In genomic region chr3:66789584-66790237, GRCh38 we compare ENCODE assay signal across 24 cellular contexts.
A peak's percentile ranks its signal among the peaks of the same experiment; 100 is the strongest.
DNase-seq lines count a peak whose midpoint lies in the region; ATAC-seq and TF ChIP-seq lines count a peak whose summit lies in the region.
"Had no signal": no experiment of that assay in that cellular context is flagged by ENCODE, and none has a peak within 500 bp of the region (broad histone marks: within the 10 kb centered on the region; RNA-seq: fewer than 3 reads in every experiment).

No MANE protein-coding gene starts in this region.

- no peak overlapping the region for H3K4me3 Mint-ChIP-seq in activated T-cell treated with anti-CD3 and anti-CD28 coated beads, Interleukin-2, amount 50 U/mL, for 72 hours
- H3K4me3 Mint-ChIP-seq: activated naive CD4-positive, alpha-beta T cell treated with anti-CD3 and anti-CD28 coated beads, Interleukin-2, amount 50 U/mL, for 24 hours; activated T-helper 1 cell treated with anti-CD3 and anti-CD28 coated beads, Interleukin-12 subunit alpha, Interleukin-12 subunit beta, Interleukin-2, Interleukin-4 antibody, amounts not matched to agents 30 ng/mL and 10 ng/mL and 1 ng/mL, durations not matched to agents 14 hours and 24 hours and 36 hours; memory B cell; naive B cell had no signal

- no peaks in the 10 kb centered on the region for H3K4me1 Mint-ChIP-seq in activated T-cell treated with anti-CD3 and anti-CD28 coated beads, Interleukin-2, amount 50 U/mL, for 72 hours (ENCODE audit: low read depth)
- H3K4me1 Mint-ChIP-seq: activated naive CD4-positive, alpha-beta T cell treated with anti-CD3 and anti-CD28 coated beads, Interleukin-2, amount 50 U/mL, for 24 hours; memory B cell; naive B cell had no signal

- no peak for TF ChIP-seq POLR2A in lower leg skin (IDR thresholded peaks at IDR 0.05)

- peaks cover 0 to 3% of the 10 kb centered on the region in 2 donors for H3K9me3 Mint-ChIP-seq in activated T-cell treated with anti-CD3 and anti-CD28 coated beads, Interleukin-2, amount 50 U/mL, for 72 hours
- H3K9me3 Mint-ChIP-seq: activated naive CD4-positive, alpha-beta T cell treated with anti-CD3 and anti-CD28 coated beads, Interleukin-2, amount 50 U/mL, for 24 hours; activated T-helper 1 cell treated with anti-CD3 and anti-CD28 coated beads, Interleukin-12 subunit alpha, Interleukin-12 subunit beta, Interleukin-2, Interleukin-4 antibody, amounts not matched to agents 30 ng/mL and 10 ng/mL and 1 ng/mL, durations not matched to agents 14 hours and 24 hours and 36 hours had no signal

- intact Hi-C loops in lower leg skin (cut with DNase I; ENCODE audit: low total_unique reads) = no loop called here

- H3K27me3 Mint-ChIP-seq in activated T-cell treated with anti-CD3 and anti-CD28 coated beads, Interleukin-2, amount 50 U/mL, for 72 hours (ENCODE audit: low read depth) = no peaks in the 10 kb centered on the region
- H3K27me3 Mint-ChIP-seq: activated naive CD4-positive, alpha-beta T cell treated with anti-CD3 and anti-CD28 coated beads, Interleukin-2, amount 50 U/mL, for 24 hours had no signal

- H3K36me3 Mint-ChIP-seq in activated T-cell treated with anti-CD3 and anti-CD28 coated beads, Interleukin-2, amount 50 U/mL, for 72 hours (ENCODE audit: insufficient read depth in 2 of 2) = no peaks in the 10 kb centered on the region
- H3K36me3 Mint-ChIP-seq: activated naive CD4-positive, alpha-beta T cell treated with anti-CD3 and anti-CD28 coated beads, Interleukin-2, amount 50 U/mL, for 24 hours; memory B cell; naive B cell had no signal

- peak; percentile 6 for DNase-seq in EH (ENCODE audit: low read depth)
- peak; percentile 75 for DNase-seq in NCI-H69 (lab: John Stamatoyannopoulos, UW)
- peak; percentile 5 for DNase-seq in fibroblast of villous mesenchyme (ENCODE audit: low read depth)
- peak; percentile 16 for DNase-seq in retina
- DNase-seq in activated T-cell treated with anti-CD3 and anti-CD28 coated beads, Interleukin-2, amount 50 U/mL, for 72 hours = no peak
- DNase-seq in lower leg skin (ENCODE audit: low spot score in 2 of 2) = no peak
- no peak for DNase-seq in GM10266 (ENCODE audit: extremely low spot score)
- DNase-seq: activated CD4-positive, alpha-beta T cell treated with anti-CD3 and anti-CD28 coated beads for 48 hours; DMS153; effector CD4-positive, alpha-beta T cell; erythroblast; GF-D8; naive B cell; NCI-H146; NCI-H774; PC-3; SIG-M5 had no signal

- H3K27ac Mint-ChIP-seq in activated T-cell treated with anti-CD3 and anti-CD28 coated beads, Interleukin-2, amount 50 U/mL, for 72 hours = no peak overlapping the region
- H3K27ac Mint-ChIP-seq: activated naive CD4-positive, alpha-beta T cell treated with anti-CD3 and anti-CD28 coated beads, Interleukin-2, amount 50 U/mL, for 24 hours; activated T-helper 1 cell treated with anti-CD3 and anti-CD28 coated beads, Interleukin-12 subunit alpha, Interleukin-12 subunit beta, Interleukin-2, Interleukin-4 antibody, amounts not matched to agents 30 ng/mL and 10 ng/mL and 1 ng/mL, durations not matched to agents 14 hours and 24 hours and 36 hours; memory B cell had no signal

- H3K4me3 ChIP-seq in fibroblast of villous mesenchyme (ENCODE audit: low read depth, low read length) = no peak overlapping the region
- no peak overlapping the region for H3K4me3 ChIP-seq in lower leg skin (ENCODE audit: low read depth, poor library complexity, severe bottlenecking)
- H3K4me3 ChIP-seq: K562, right atrium auricular region, vagina had no signal

- no peak for TF ChIP-seq CTCF in fibroblast of villous mesenchyme (IDR thresholded peaks at IDR 0.05; ENCODE audit: insufficient read depth, low read depth, low read length)
- no peak for TF ChIP-seq CTCF in lower leg skin (IDR thresholded peaks at IDR 0.05)
- no peak for TF ChIP-seq CTCF in GM10266 (IDR thresholded peaks at IDR 0.05; ENCODE audit: control insufficient read depth, insufficient read depth, low read depth, missing control alignments)

- no peak for ATAC-seq in activated T-cell treated with anti-CD3 and anti-CD28 coated beads, Interleukin-2, amount 50 U/mL, for 72 hours (replicated peaks in 1 of 2)
- ATAC-seq in GM21717 (IDR thresholded peaks at IDR 0.05; ENCODE audit: unreplicated experiment) = no peak
- ATAC-seq: K562, PC-3 had no signal

- 73 to 79% methylated on average over 5 of the region's 5 CpGs for WGBS in lower leg skin, 2 donors

Comparison
In these comparisons a context has a peak if more than half of its experiments do, and no peak if none do; other contexts are left out.
1. DNase-seq: peak in EH (single experiment), NCI-H69 (single experiment), fibroblast of villous mesenchyme (single experiment) and retina (single experiment); none in activated T-cell treated with anti-CD3 and anti-CD28 coated beads, Interleukin-2, amount 50 U/mL, for 72 hours (0 of 2), lower leg skin (0 of 2) and GM10266 (single experiment).